Comparison of ENCODE assay signal across 23 cellular contexts in the genomic region with DNA sequence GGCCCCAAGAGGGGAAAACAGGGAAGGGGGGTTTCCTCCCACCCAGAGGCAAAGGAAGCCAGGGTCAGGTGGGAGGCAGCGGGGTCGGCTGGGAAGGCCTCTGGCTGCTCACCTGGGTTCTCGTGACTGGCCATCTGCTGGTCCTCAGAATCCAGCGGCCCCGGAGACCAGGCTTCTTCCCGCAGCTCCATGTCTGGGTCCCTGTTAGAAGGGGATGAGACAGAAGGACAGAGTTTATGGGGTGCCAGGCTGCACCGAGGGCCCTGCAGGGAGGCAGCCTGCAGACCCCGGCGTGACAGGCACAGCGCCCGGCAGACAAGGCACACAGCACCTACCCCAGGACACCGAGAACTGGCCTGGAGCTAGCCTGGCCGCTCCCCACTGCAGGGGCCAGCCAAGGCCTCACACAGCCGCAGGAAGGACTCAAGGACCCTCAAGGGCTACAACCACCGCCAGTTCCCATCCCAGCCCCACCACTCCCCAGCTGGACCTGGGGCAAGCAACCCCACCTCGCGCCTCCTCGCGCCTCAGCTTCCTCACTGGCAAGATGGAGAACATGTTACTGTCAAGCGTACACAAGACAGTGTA.
"Had no signal": no experiment of that assay in that cellular context is flagged by ENCODE, and none has a peak within 500 bp of the region (broad histone marks: within the 10 kb centered on the region; RNA-seq: fewer than 3 reads in every experiment).

No MANE protein-coding gene starts in this region.

- H3K27ac Mint-ChIP-seq: activated naive CD4-positive, alpha-beta T cell treated with anti-CD3 and anti-CD28 coated beads for 36 hours; stimulated activated naive CD8-positive, alpha-beta T cell treated with anti-CD3 and anti-CD28 coated beads, Interleukin-15, Interleukin-2, amounts not matched to agents 100 ng/mL and 50 ng/mL, for 24 hours; WTC11 had no signal

- H3K27me3 ChIP-seq: cardiac muscle cell, pancreas, right atrium auricular region, thyroid gland had no signal

- H3K4me3 ChIP-seq: cardiac muscle cell, lower lobe of right lung, pancreas, psoas muscle, right atrium auricular region, thyroid gland had no signal

- H3K27me3 Mint-ChIP-seq: naive thymus-derived CD4-positive, alpha-beta T cell; stimulated activated naive CD8-positive, alpha-beta T cell treated with anti-CD3 and anti-CD28 coated beads, Interleukin-15, Interleukin-2, amounts not matched to agents 100 ng/mL and 50 ng/mL, for 24 hours had no signal

- H3K4me3 Mint-ChIP-seq: activated naive CD4-positive, alpha-beta T cell treated with anti-CD3 and anti-CD28 coated beads for 36 hours; activated T-cell treated with anti-CD3 and anti-CD28 coated beads, Interleukin-2, amount 50 U/mL, for 4 hours; immature natural killer cell; naive thymus-derived CD4-positive, alpha-beta T cell; stimulated activated naive CD8-positive, alpha-beta T cell treated with anti-CD3 and anti-CD28 coated beads, Interleukin-15, Interleukin-2, amounts not matched to agents 100 ng/mL and 50 ng/mL, for 24 hours; WTC11 had no signal

- ATAC-seq: activated T-cell treated with anti-CD3 and anti-CD28 coated beads, Interleukin-2, amount 50 U/mL, for 4 hours; left lobe of liver; lower lobe of right lung; naive thymus-derived CD4-positive, alpha-beta T cell; pancreas; psoas muscle; WTC11 had no signal

- H3K36me3 ChIP-seq: cardiac muscle cell had no signal

- H3K9me3 ChIP-seq: lower lobe of right lung, pancreas, psoas muscle, right atrium auricular region, thyroid gland had no signal

- DNase-seq: activated CD4-positive, alpha-beta T cell treated with anti-CD3 and anti-CD28 coated beads, Interleukin-2, amount 50 U/mL, for 4 hours; activated CD8-positive, alpha-beta memory T cell treated with anti-CD3 and anti-CD28 coated beads, Interleukin-2, amount 50 U/mL, for 48 hours; activated naive CD4-positive, alpha-beta T cell treated with anti-CD3 and anti-CD28 coated beads for 36 hours; activated T-cell treated with anti-CD3 and anti-CD28 coated beads, Interleukin-2, amount 50 U/mL, for 4 hours; amygdala; effector CD4-positive, alpha-beta T cell; erythroblast; foreskin fibroblast; immature natural killer cell; mesendoderm; naive thymus-derived CD4-positive, alpha-beta T cell; psoas muscle; stimulated activated CD4-positive, alpha-beta T cell treated with anti-CD3 and anti-CD28 coated beads, Interleukin-4, amount 100 ng/mL, for 24 hours; substantia nigra; T1000; thyroid gland had no signal

- H3K9me3 Mint-ChIP-seq: activated naive CD4-positive, alpha-beta T cell treated with anti-CD3 and anti-CD28 coated beads for 36 hours; activated T-cell treated with anti-CD3 and anti-CD28 coated beads, Interleukin-2, amount 50 U/mL, for 4 hours; immature natural killer cell; naive thymus-derived CD4-positive, alpha-beta T cell; stimulated activated naive CD8-positive, alpha-beta T cell treated with anti-CD3 and anti-CD28 coated beads, Interleukin-15, Interleukin-2, amounts not matched to agents 100 ng/mL and 50 ng/mL, for 24 hours; WTC11 had no signal

- H3K27ac ChIP-seq: cardiac muscle cell, lower lobe of right lung, pancreas, right atrium auricular region, thyroid gland had no signal

- FAIRE-seq: pancreas had no signal
